8 cellular contexts compared by ENCODE assay signal in genomic region chr9:33458444-33458843, GRCh38. TPM values are rescaled to one million over a fixed set of nuclear protein-coding genes. Genes with fewer than 3 reads are reported as not detected.
DNase-seq lines count a peak whose midpoint lies in the region; ATAC-seq and TF ChIP-seq lines count a peak whose summit lies in the region.

No MANE protein-coding gene starts in this region.

- H3K36me3 Mint-ChIP-seq in activated naive CD8-positive, alpha-beta T cell treated with anti-CD3 and anti-CD28 coated beads for 36 hours: peaks cover 5% of the 10 kb centered on the region

- H3K4me2 ChIP-seq in SK-N-SH: no peak overlapping the region

- no peak for TF ChIP-seq CTCF in SK-N-SH (IDR thresholded peaks at IDR 0.05)

- no peak for TF ChIP-seq EP300 in SK-N-SH (IDR thresholded peaks at IDR 0.05; ENCODE audit: borderline replicate concordance in 1 of 2, low read depth in 1 of 2, low read length in 1 of 2)

- 30% methylated on average over 4 of the region's 4 CpGs for WGBS in SK-N-SH (ENCODE audit: low lambda C conversion rate)

- H3K4me1 Mint-ChIP-seq in activated naive CD8-positive, alpha-beta T cell treated with anti-CD3 and anti-CD28 coated beads for 36 hours: peaks cover 55% of the 10 kb centered on the region

- no peaks in the 10 kb centered on the region for H3K9me3 ChIP-seq in SK-N-SH

- H3K79me2 ChIP-seq in SK-N-SH (ENCODE audit: insufficient read depth): no peaks in the 10 kb centered on the region

- in situ Hi-C loops in KBM-7 (cut with MboI; ENCODE audit: low pct_unique_long_range_greater_than_20kb, low sequenced_read_pairs): no loop called here

- no peak overlapping the region for H2AFZ ChIP-seq in SK-N-SH (ENCODE audit: low read depth)

- no peaks in the 10 kb centered on the region; a peak in 2 of 4 replicates for H3K4me1 ChIP-seq in SK-N-SH (ENCODE audit: control insufficient read depth in 1 of 2, insufficient read depth in 2 of 2, low read depth in 1 of 2, low read length in 1 of 2)

- H3K9me3 Mint-ChIP-seq in activated naive CD8-positive, alpha-beta T cell treated with anti-CD3 and anti-CD28 coated beads for 36 hours: no peaks in the 10 kb centered on the region

- H3K36me3 ChIP-seq in SK-N-SH (replicated peaks in 1 of 2; ENCODE audit: control insufficient read depth in 1 of 2, insufficient read depth in 2 of 2, low read length in 1 of 2) (peaks cover 4 to 30% of the 10 kb centered on the region in 2 experiments), H7 (replicated peaks; ENCODE audit: control insufficient read depth, insufficient read depth, low read length) (peaks cover 18% of the 10 kb centered on the region)

- H3K9me2 ChIP-seq in SK-N-SH: no peaks in the 10 kb centered on the region

- CTCF ChIA-PET in SK-N-SH (lab: Yijun Ruan, JAX): interaction anchor here (0.9 to 3.5 kb wide), 4 partner anchors 9 to 84 kb away, joined by 3 to 33 read pairs (median 7); partner anchors contain the start of gene AQP3

- peak overlapping the region; percentile 87 for H3K27ac Mint-ChIP-seq in activated naive CD8-positive, alpha-beta T cell treated with anti-CD3 and anti-CD28 coated beads for 36 hours

- peak; percentile 54 for ATAC-seq in GM19351 (IDR thresholded peaks at IDR 0.05; ENCODE audit: unreplicated experiment)

- POLR2A ChIA-PET in SK-N-SH (lab: Yijun Ruan, JAX): interaction anchor here (1.6 kb wide), 1 partner anchor 8 kb away, joined by 7 read pairs; no protein-coding TSS in a partner anchor

- H3K27me3 Mint-ChIP-seq in activated naive CD8-positive, alpha-beta T cell treated with anti-CD3 and anti-CD28 coated beads for 36 hours: no peaks in the 10 kb centered on the region

- no peak overlapping the region for H3K27ac ChIP-seq in SK-N-SH (ENCODE audit: low read depth in 2 of 2, low read length in 1 of 2)

- DNase-seq in SK-N-SH (no peak), GM19240 (ENCODE audit: insufficient read length, low spot score) (no peak), H7 (no peak), KBM-7 (no peak), AML-193 (lab: John Stamatoyannopoulos, UW) (no peak)
- DNase-seq in activated naive CD8-positive, alpha-beta T cell treated with anti-CD3 and anti-CD28 coated beads for 36 hours: peak; percentile 59
- DNase-seq in stimulated activated CD4-positive, alpha-beta T cell treated with anti-CD3 and anti-CD28 coated beads, Interleukin-1b, Interleukin-23, amount 100 ng/mL, for 48 hours: peak; percentile 72

- TF ChIP-seq RAD21 in SK-N-SH (IDR thresholded peaks at IDR 0.05; ENCODE audit: low read length): no peak

- no peak overlapping the region for H3K4me3 ChIP-seq in SK-N-SH (ENCODE audit: low read depth in 2 of 2, low read length in 1 of 2)
- H3K4me3 ChIP-seq in H7 (ENCODE audit: insufficient read depth, low read depth, low read length): no peak overlapping the region

- H3K27me3 ChIP-seq in SK-N-SH (ENCODE audit: insufficient read depth) (no peaks in the 10 kb centered on the region), H7 (ENCODE audit: control insufficient read depth, insufficient read depth, low read length) (no peaks in the 10 kb centered on the region)

- H3K4me3 Mint-ChIP-seq in activated naive CD8-positive, alpha-beta T cell treated with anti-CD3 and anti-CD28 coated beads for 36 hours: peak overlapping the region; percentile 44

- H3F3A ChIP-seq in SK-N-SH (replicated peaks; ENCODE audit: insufficient read depth): no peaks in the 10 kb centered on the region

- no peaks in the 10 kb centered on the region for H4K20me1 ChIP-seq in SK-N-SH (ENCODE audit: insufficient read depth)

- no peak overlapping the region for H3K9ac ChIP-seq in SK-N-SH

TF ChIP-seq in SK-N-SH, 30 proteins besides CTCF, POLR2A, EP300 and RAD21:
- TF ChIP-seq TEAD4 (IDR thresholded peaks at IDR 0.05; ENCODE audit: borderline replicate concordance, insufficient read depth) (no peak), POLR2AphosphoS5 (IDR thresholded peaks at IDR 0.05; ENCODE audit: low read depth, low read length) (peak; percentile 42; the same call in 1 of the 2 replicates), RFX5 (IDR thresholded peaks at IDR 0.05; ENCODE audit: low read length) (no peak), MEF2A (IDR thresholded peaks at IDR 0.05; ENCODE audit: borderline replicate concordance, low read depth) (no peak), RXRA (IDR thresholded peaks at IDR 0.05; ENCODE audit: borderline replicate concordance, low read depth) (no peak), FOSL2 (IDR thresholded peaks at IDR 0.05; ENCODE audit: borderline replicate concordance, low read depth) (peak; percentile 44; the same call in 1 of the 2 replicates), MXI1 (IDR thresholded peaks at IDR 0.05; ENCODE audit: low read depth, low read length) (no peak)

RNA-seq across cellular contexts. Expression of gene AQP3, which starts 11.1 kb away (rescaled TPM):
- 0.52 and 0.64 TPM in 2 replicates for polyA plus RNA-seq in SK-N-SH (2012; rRNA removed)
- polyA plus RNA-seq in SK-N-SH (2012; cell fraction: cytosol; rRNA removed): 0.49 and 0.55 TPM in 2 replicates
- 0.62 and 0.94 TPM in 2 replicates for polyA plus RNA-seq in SK-N-SH (2012; cell fraction: nucleus; rRNA removed)
- total RNA-seq in activated naive CD8-positive, alpha-beta T cell treated with anti-CD3 and anti-CD28 coated beads for 36 hours: 1 to 10 TPM; 2.3 to 2.9 TPM
- total RNA-seq in H7 (2014; rRNA removed; shearing (Covaris generic)): 0.18 and 2.6 TPM in 2 replicates

RNA-seq across cellular contexts. Expression of gene NOL6, which starts 15.3 kb away (rescaled TPM):
- polyA plus RNA-seq in SK-N-SH (2012; rRNA removed): 52.2 and 61.3 TPM in 2 replicates
- 22.6 and 31.3 TPM in 2 replicates for polyA plus RNA-seq in SK-N-SH (2012; cell fraction: cytosol; rRNA removed)
- polyA plus RNA-seq in SK-N-SH (2012; cell fraction: nucleus; rRNA removed): 99.2 and 107 TPM in 2 replicates
- 10 to 100 TPM; 80.8 to 82.2 TPM for total RNA-seq in activated naive CD8-positive, alpha-beta T cell treated with anti-CD3 and anti-CD28 coated beads for 36 hours
- 53.9 and 59.7 TPM in 2 replicates for total RNA-seq in H7 (2014; rRNA removed; shearing (Covaris generic))

RNA-seq across cellular contexts. Expression of gene AQP7, which starts 56.1 kb away (rescaled TPM):
- 0.05 TPM in 1 of 2 replicates, not detected in the other for polyA plus RNA-seq in SK-N-SH (2012; rRNA removed)
- polyA plus RNA-seq in SK-N-SH (2012; cell fraction: cytosol; rRNA removed): 0.03 and 0.05 TPM in 2 replicates
- 0.09 and 0.17 TPM in 2 replicates for polyA plus RNA-seq in SK-N-SH (2012; cell fraction: nucleus; rRNA removed)
- not detected for total RNA-seq in activated naive CD8-positive, alpha-beta T cell treated with anti-CD3 and anti-CD28 coated beads for 36 hours
- not detected in 2 replicates for total RNA-seq in H7 (2014; rRNA removed; shearing (Covaris generic))

Comparison
In these comparisons a context has a peak if more than half of its experiments do, and no peak if none do; other contexts are left out.
1. DNase-seq: peak in activated naive CD8-positive, alpha-beta T cell treated with anti-CD3 and anti-CD28 coated beads for 36 hours (single experiment) and stimulated activated CD4-positive, alpha-beta T cell treated with anti-CD3 and anti-CD28 coated beads, Interleukin-1b, Interleukin-23, amount 100 ng/mL, for 48 hours (single experiment); none in SK-N-SH (single experiment), GM19240 (single experiment), H7 (single experiment), KBM-7 (single experiment) and AML-193 (0 of 2).